In the genomic region with DNA sequence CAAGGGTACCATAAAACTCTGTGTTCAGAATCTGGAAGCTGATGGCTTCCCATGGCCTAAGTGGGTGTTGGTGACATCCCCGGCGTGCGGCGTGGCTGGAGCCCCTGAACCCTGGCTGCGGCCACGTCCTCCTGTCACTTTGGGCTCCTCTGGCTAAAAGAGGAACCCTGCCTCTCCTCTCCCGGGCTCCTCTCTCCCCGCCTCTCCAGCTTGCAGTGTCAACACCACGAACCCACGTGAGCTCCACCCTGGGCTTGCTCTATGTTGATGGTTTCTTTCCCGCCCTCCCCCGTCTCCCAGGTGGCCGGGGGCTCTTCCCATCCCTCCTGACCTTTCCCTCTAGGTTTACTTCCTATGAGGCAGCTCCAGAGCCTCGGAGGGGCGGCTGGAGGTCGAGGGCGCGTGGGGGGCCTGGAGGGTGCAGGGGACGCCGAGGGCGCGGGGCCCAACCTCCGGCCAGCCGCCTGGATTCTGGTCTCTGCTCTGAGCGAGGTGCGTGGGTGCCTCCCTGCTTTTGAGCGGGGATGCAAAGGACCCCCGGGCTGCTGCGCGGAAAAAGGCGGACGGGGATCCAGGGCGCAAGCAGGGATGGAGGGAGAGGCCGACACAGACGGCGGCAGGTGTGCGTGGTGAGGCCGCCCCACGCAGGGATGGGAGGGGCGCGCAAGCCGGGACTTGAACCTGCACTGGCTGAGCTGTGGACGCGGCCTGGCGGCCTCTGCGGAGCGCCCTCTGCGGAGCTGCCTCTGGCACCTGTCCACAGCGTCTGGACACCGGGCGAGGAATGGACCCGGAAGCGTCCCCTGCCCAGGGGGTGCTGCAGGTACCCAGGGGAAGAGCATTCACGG, we compare ENCODE assay signal across 17 cellular contexts.
A peak's percentile ranks its signal among the peaks of the same experiment; 100 is the strongest.
DNase-seq lines count a peak whose midpoint lies in the region; ATAC-seq, FAIRE-seq and TF ChIP-seq lines count a peak whose summit lies in the region.
"Had no signal": no experiment of that assay in that cellular context is flagged by ENCODE, and none has a peak within 500 bp of the region (broad histone marks: within the 10 kb centered on the region; RNA-seq: fewer than 3 reads in every experiment).

No MANE protein-coding gene starts in this region.

- no peak overlapping the region for H3K9ac ChIP-seq in K562 (ENCODE audit: insufficient read depth in 1 of 2, low read depth in 2 of 2, low read length in 2 of 2)
- H3K9ac ChIP-seq: GM23248, SK-N-SH had no signal

- no peaks in the 10 kb centered on the region for H3K9me3 ChIP-seq in K562 (replicated peaks; ENCODE audit: control insufficient read depth, insufficient read depth, low read depth, low read length)
- no peaks in the 10 kb centered on the region for H3K9me3 ChIP-seq in naive thymus-derived CD4-positive, alpha-beta T cell (ENCODE audit: control insufficient read depth in 2 of 3, low read length in 3 of 3)
- H3K9me3 ChIP-seq: gastroesophageal sphincter, sigmoid colon, SK-N-SH had no signal

- peak overlapping the region; percentile 60 for H3K27ac Mint-ChIP-seq in Calu3 (ENCODE audit: unreplicated experiment)
- peak overlapping the region in 1 of 9 donors; percentile 54 for H3K27ac Mint-ChIP-seq in naive thymus-derived CD4-positive, alpha-beta T cell
- peak overlapping the region in 3 of 10 donors; percentile 8 to 82 (median 40) for H3K27ac Mint-ChIP-seq in naive thymus-derived CD8-positive, alpha-beta T cell

- TF ChIP-seq POLR2A in NB4 (IDR thresholded peaks at IDR 0.05; ENCODE audit: extremely low read depth, insufficient read length) (peak; percentile 11), K562 (conservative IDR thresholded peaks at IDR 0.05) (no peak)

- no peaks in the 10 kb centered on the region for H3K27me3 ChIP-seq in K562 (ENCODE audit: control insufficient read depth in 2 of 2, insufficient read depth in 2 of 2, low read length in 2 of 2)
- H3K27me3 ChIP-seq in naive thymus-derived CD4-positive, alpha-beta T cell (ENCODE audit: control insufficient read depth in 2 of 2, insufficient read depth in 2 of 2, low read length in 2 of 2), result no peaks in the 10 kb centered on the region
- H3K27me3 ChIP-seq: brain microvascular endothelial cell, gastroesophageal sphincter, sigmoid colon had no signal

- no peak for TF ChIP-seq EP300 in K562 (IDR thresholded peaks at IDR 0.05; ENCODE audit: low read length)

- H2AFZ ChIP-seq in K562 (ENCODE audit: low read depth, low read length), result no peak overlapping the region
- H2AFZ ChIP-seq: GM23248 had no signal

- H3K27ac ChIP-seq in K562 (ENCODE audit: extremely low read depth, low read depth, low read length), result no peak overlapping the region
- no peak overlapping the region for H3K27ac ChIP-seq in naive thymus-derived CD4-positive, alpha-beta T cell (ENCODE audit: low read depth, low read length)
- H3K27ac ChIP-seq: brain microvascular endothelial cell, gastroesophageal sphincter, GM23248, sigmoid colon had no signal

- intact Hi-C loops in Calu3 (cut with micrococcal nuclease; ENCODE audit: unreplicated experiment) (no loop called here), K562 (cut with micrococcal nuclease) (no loop called here)
- intact Hi-C loops in naive thymus-derived CD4-positive, alpha-beta T cell (cut with micrococcal nuclease), result no loop called here

- no peak overlapping the region for H3K4me3 Mint-ChIP-seq in Calu3 (ENCODE audit: low read depth, unreplicated experiment)
- no peak overlapping the region for H3K4me3 Mint-ChIP-seq in naive thymus-derived CD4-positive, alpha-beta T cell
- H3K4me3 Mint-ChIP-seq in naive thymus-derived CD8-positive, alpha-beta T cell, result no peak overlapping the region

- H3K4me2 ChIP-seq in K562 (ENCODE audit: insufficient read depth, low read length), result no peak overlapping the region
- H3K4me2 ChIP-seq: SK-N-SH had no signal

- CTCF ChIA-PET in Calu3 (lab: Charles Lee) (no interaction called here), K562 (lab: Yijun Ruan, JAX; ENCODE audit: low intra/inter-chr PET ratio) (no interaction called here)
- CTCF ChIA-PET in naive thymus-derived CD4-positive, alpha-beta T cell (lab: Charles Lee), result no interaction called here

- no peak for FAIRE-seq in K562 (lab: Jason Lieb, UNC)
- FAIRE-seq: GM12878 had no signal

- H3K9me3 Mint-ChIP-seq in Calu3 (ENCODE audit: low read depth, unreplicated experiment), result no peaks in the 10 kb centered on the region
- H3K9me3 Mint-ChIP-seq in naive thymus-derived CD4-positive, alpha-beta T cell, result peaks cover 0 to 6% (median under 1%) of the 10 kb centered on the region in 11 donors
- no peaks in the 10 kb centered on the region for H3K9me3 Mint-ChIP-seq in naive thymus-derived CD8-positive, alpha-beta T cell

- BruUV-seq in Calu3 (replicated peaks; lab: Mats Ljungman, UMichigan) (no TSS peak), K562 (replicated peaks; lab: Mats Ljungman, UMichigan) (no TSS peak)

- in situ Hi-C loops in K562 (cut with MboI), result no loop called here

- TF ChIP-seq CTCF in Calu3 (IDR thresholded peaks at IDR 0.05; ENCODE audit: unreplicated experiment) (no peak), NB4 (IDR thresholded peaks at IDR 0.05; ENCODE audit: low read depth, low read length) (no peak), K562 (IDR thresholded peaks at IDR 0.05 in 2 of 3, conservative IDR thresholded peaks at IDR 0.05 in 1 of 3; ENCODE audit: insufficient read depth in 2 of 3, low read depth in 1 of 3, low read length in 3 of 3) (no peak)

- H3K4me1 Mint-ChIP-seq in Calu3 (ENCODE audit: low read depth, unreplicated experiment), result no peaks in the 10 kb centered on the region
- peaks cover 0 to 16% (median 5%) of the 10 kb centered on the region in 7 donors for H3K4me1 Mint-ChIP-seq in naive thymus-derived CD4-positive, alpha-beta T cell
- peaks cover 4 to 14% (median 10%) of the 10 kb centered on the region in 4 donors for H3K4me1 Mint-ChIP-seq in naive thymus-derived CD8-positive, alpha-beta T cell

- H4K20me1 ChIP-seq in K562 (replicated peaks; ENCODE audit: control insufficient read depth, insufficient read depth, low read length), result peaks cover 11% of the 10 kb centered on the region

- no peaks in the 10 kb centered on the region for H3K27me3 Mint-ChIP-seq in Calu3 (ENCODE audit: unreplicated experiment)
- no peaks in the 10 kb centered on the region for H3K27me3 Mint-ChIP-seq in naive thymus-derived CD4-positive, alpha-beta T cell
- no peaks in the 10 kb centered on the region for H3K27me3 Mint-ChIP-seq in naive thymus-derived CD8-positive, alpha-beta T cell

- no peak for TF ChIP-seq RAD21 in K562 (CRISPR knock-in tag; conservative IDR thresholded peaks at IDR 0.05 in 1 of 2, IDR thresholded peaks at IDR 0.05 in 1 of 2)

- peaks cover 37% of the 10 kb centered on the region for H3K36me3 ChIP-seq in K562 (ENCODE audit: control insufficient read depth, insufficient read depth, low read length)
- peaks cover 3 to 33% (median 10%) of the 10 kb centered on the region in 3 experiments for H3K36me3 ChIP-seq in naive thymus-derived CD4-positive, alpha-beta T cell (ENCODE audit: control insufficient read depth in 2 of 3, insufficient read depth in 3 of 3, low read length in 3 of 3)

- no peak for DNase-seq in Calu3
- peak; percentile 40 for DNase-seq in NB4 (ENCODE audit: low read depth)
- no peak for DNase-seq in K562 (ENCODE audit: extremely low read depth in 1 of 4, low spot score in 3 of 4)
- DNase-seq in naive thymus-derived CD4-positive, alpha-beta T cell, result no peak
- DNase-seq in naive thymus-derived CD8-positive, alpha-beta T cell, result no peak
- no peak for DNase-seq in NCI-H774 (lab: John Stamatoyannopoulos, UW)
- DNase-seq in stimulated activated naive CD4-positive, alpha-beta T cell (lab: John Stamatoyannopoulos, UW), result no peak
- DNase-seq: activated CD4-positive, alpha-beta T cell treated with anti-CD3 and anti-CD28 coated beads for 1 hour; activated effector memory CD4-positive, alpha-beta T cell treated with Interleukin-2 at 50 U/mL for 16 hours; brain microvascular endothelial cell; GM23248; NCI-H2107; sigmoid colon; SK-N-SH had no signal

- no peak overlapping the region for H3K4me3 ChIP-seq in NB4 (ENCODE audit: low read depth, low read length)
- no peak overlapping the region for H3K4me3 ChIP-seq in K562
- no peak overlapping the region for H3K4me3 ChIP-seq in naive thymus-derived CD4-positive, alpha-beta T cell (ENCODE audit: low read length)
- H3K4me3 ChIP-seq: gastroesophageal sphincter, GM12878, GM23248, sigmoid colon had no signal

- H3K79me2 ChIP-seq in K562 (ENCODE audit: control insufficient read depth, insufficient read depth, low read length), result no peaks in the 10 kb centered on the region

- peaks cover 83% of the 10 kb centered on the region for H3K36me3 Mint-ChIP-seq in Calu3 (ENCODE audit: insufficient read depth, unreplicated experiment)
- peaks cover under 1 to 35% (median 8%) of the 10 kb centered on the region in 5 donors for H3K36me3 Mint-ChIP-seq in naive thymus-derived CD4-positive, alpha-beta T cell
- peaks cover 0 to 32% (median 4%) of the 10 kb centered on the region in 3 donors for H3K36me3 Mint-ChIP-seq in naive thymus-derived CD8-positive, alpha-beta T cell

- ATAC-seq in K562 (peak; percentile 15), GM19395 (IDR thresholded peaks at IDR 0.05; ENCODE audit: unreplicated experiment) (no peak)
- peak; percentile 56 for ATAC-seq in naive thymus-derived CD4-positive, alpha-beta T cell
- ATAC-seq in naive thymus-derived CD8-positive, alpha-beta T cell, result no peak
- ATAC-seq: gastroesophageal sphincter, GM12878 had no signal

- POLR2A ChIA-PET in K562 (lab: Yijun Ruan, JAX), result interaction anchor here (1.4 kb wide), 1 partner anchor 11 kb away, joined by 5 read pairs; no protein-coding TSS in a partner anchor
- POLR2A ChIA-PET in naive thymus-derived CD4-positive, alpha-beta T cell (lab: Charles Lee), result no interaction called here
- POLR2A ChIA-PET in naive thymus-derived CD8-positive, alpha-beta T cell (lab: Charles Lee), result no interaction called here

- WGBS in K562 (ENCODE audit: insufficient coverage, low coverage, missing lambda C conversion rate), result 80% methylated on average over 30 of the region's 54 CpGs

- peaks cover 0 to 36% of the 10 kb centered on the region in 2 experiments; a peak in 2 of 5 replicates for H3K4me1 ChIP-seq in K562 (replicated peaks in 1 of 2; ENCODE audit: control insufficient read depth in 2 of 2, insufficient read depth in 2 of 2, low read length in 2 of 2)
- H3K4me1 ChIP-seq in naive thymus-derived CD4-positive, alpha-beta T cell (ENCODE audit: control insufficient read depth in 2 of 2, insufficient read depth in 2 of 2, low read length in 2 of 2), result no peaks in the 10 kb centered on the region

- no peaks in the 10 kb centered on the region for H3K9me1 ChIP-seq in K562 (ENCODE audit: control insufficient read depth, insufficient read depth, low read length)

TF ChIP-seq in K562, 482 proteins besides CTCF, POLR2A, EP300 and RAD21 (continues in another document):
- TF ChIP-seq POLR2AphosphoS2 (IDR thresholded peaks at IDR 0.05; ENCODE audit: low read length) (0 out of 2 replicates have a peak, but pooled peaks have one; percentile 41), RBM22 (IDR thresholded peaks at IDR 0.05; ENCODE audit: low read depth, low read length, poor library complexity, severe bottlenecking) (peak; percentile 63), ETV1 (tag; conservative IDR thresholded peaks at IDR 0.05; ENCODE audit: low read depth) (no peak), ZNF589 (CRISPR knock-in tag; IDR thresholded peaks at IDR 0.05; ENCODE audit: low read depth) (no peak), POLR2G (IDR thresholded peaks at IDR 0.05; ENCODE audit: low read depth, low read length) (peak; percentile 76), E2F3 (CRISPR knock-in tag; IDR thresholded peaks at IDR 0.05) (no peak)

Comparison
In these comparisons a context has a peak if more than half of its experiments do, and no peak if none do; other contexts are left out.
1. ATAC-seq: peak in K562 (single experiment) and naive thymus-derived CD4-positive, alpha-beta T cell (single experiment); none in naive thymus-derived CD8-positive, alpha-beta T cell (0 of 2) and GM19395 (single experiment).